ENCODE assay signal across 8 cellular contexts in genomic region chr1:27660300-27660837, GRCh38. TPM values are rescaled to one million over a fixed set of nuclear protein-coding genes. Genes with fewer than 3 reads are reported as not detected.
DNase-seq lines count a peak whose midpoint lies in the region; ATAC-seq and TF ChIP-seq lines count a peak whose summit lies in the region.

No MANE protein-coding gene starts in this region.

- peak overlapping the region; percentile 97 for H3K27ac Mint-ChIP-seq in T-helper 17 cell

- no peaks in the 10 kb centered on the region for H3K27me3 ChIP-seq in skeletal muscle satellite cell (ENCODE audit: control insufficient read depth, insufficient read depth, low read length)

- peaks cover 28% of the 10 kb centered on the region for H3K4me1 ChIP-seq in skeletal muscle satellite cell (ENCODE audit: control insufficient read depth, insufficient read depth, low read length)

- peak overlapping the region; percentile 82 for H3K4me2 ChIP-seq in skeletal muscle satellite cell (ENCODE audit: low read length)

- H3K27me3 Mint-ChIP-seq in T-helper 17 cell, result no peaks in the 10 kb centered on the region

- no peak for TF ChIP-seq CTCF in fibroblast of pulmonary artery (IDR thresholded peaks at IDR 0.05; ENCODE audit: low read length, missing control alignments)
- no peak for TF ChIP-seq CTCF in GM10248 (IDR thresholded peaks at IDR 0.05; ENCODE audit: control extremely low read depth, extremely low read depth, low read depth, missing control alignments)

- H3K4me1 Mint-ChIP-seq in T-helper 17 cell, result peaks cover 45% of the 10 kb centered on the region

- H3K36me3 ChIP-seq in skeletal muscle satellite cell (ENCODE audit: insufficient read depth, low read length), result no peaks in the 10 kb centered on the region

- H3K4me3 Mint-ChIP-seq in T-helper 17 cell, result peak overlapping the region; percentile 91

- CTCF ChIA-PET in GM10248 (lab: Yijun Ruan, JAX), result interaction anchor here (0.8 to 3.8 kb wide), 11 partner anchors 9 to 303 kb away, joined by 3 to 154 read pairs (median 9); partner anchors contain the start of gene AHDC1

- H3K36me3 Mint-ChIP-seq in T-helper 17 cell (ENCODE audit: low read depth), result no peaks in the 10 kb centered on the region

- peak overlapping the region; percentile 42 for H3K4me3 ChIP-seq in fibroblast of pulmonary artery (replicated peaks; ENCODE audit: low read depth, low read length)
- peak overlapping the region; percentile 66 for H3K4me3 ChIP-seq in skeletal muscle satellite cell (ENCODE audit: low read length)

- DNase-seq in T-helper 17 cell (no peak), fibroblast of pulmonary artery (ENCODE audit: low read depth) (no peak), hepatic stellate cell (ENCODE audit: low spot score) (no peak), GM10248 (ENCODE audit: extremely low spot score) (no peak)

- ATAC-seq in GM21390 (IDR thresholded peaks at IDR 0.05; ENCODE audit: unreplicated experiment), result peak; percentile 4
- no peak for ATAC-seq in T-helper 17 cell
- ATAC-seq in GM19351 (IDR thresholded peaks at IDR 0.05; ENCODE audit: unreplicated experiment), result no peak
- no peak for ATAC-seq in HG03378 (IDR thresholded peaks at IDR 0.05; ENCODE audit: unreplicated experiment)

- H3K9ac ChIP-seq in skeletal muscle satellite cell (ENCODE audit: low read depth, low read length), result peak overlapping the region; percentile 37

- no peaks in the 10 kb centered on the region for H3K9me3 ChIP-seq in T-helper 17 cell (ENCODE audit: control insufficient read depth, low read length, poor library complexity, severe bottlenecking)
- H3K9me3 ChIP-seq in skeletal muscle satellite cell (replicated peaks; ENCODE audit: low read length), result no peaks in the 10 kb centered on the region

- POLR2A ChIA-PET in GM10248 (lab: Yijun Ruan, JAX), result no interaction called here

RNA-seq across cellular contexts. Expression of gene IFI6, which starts 11.6 kb away (rescaled TPM):
- 10 to 100 TPM; 25.7 to 26.4 TPM for total RNA-seq in T-helper 17 cell
- total RNA-seq in skeletal muscle satellite cell (2012; rRNA removed), result 12.4 and 62.0 TPM in 2 replicates

RNA-seq across cellular contexts. Expression of gene FGR, which starts 25.4 kb away (rescaled TPM):
- 10 to 100 TPM in 1 of 2 donors, 1 to 10 TPM in 1; 3.3 to 12.6 TPM for total RNA-seq in T-helper 17 cell
- not detected in 2 replicates for total RNA-seq in skeletal muscle satellite cell (2012; rRNA removed)

RNA-seq across cellular contexts. Expression of gene AHDC1, which starts 56.4 kb away (rescaled TPM):
- 10 to 100 TPM; 15.9 to 18.7 TPM for total RNA-seq in T-helper 17 cell
- 11.6 and 11.9 TPM in 2 replicates for total RNA-seq in skeletal muscle satellite cell (2012; rRNA removed)
